9 cellular contexts compared by ENCODE assay signal in genomic region chr12:11555743-11556625, GRCh38.
DNase-seq lines count a peak whose midpoint lies in the region; ATAC-seq, FAIRE-seq and TF ChIP-seq lines count a peak whose summit lies in the region.
"Had no signal": no experiment of that assay in that cellular context is flagged by ENCODE, and none has a peak within 500 bp of the region (broad histone marks: within the 10 kb centered on the region; RNA-seq: fewer than 3 reads in every experiment).

No MANE protein-coding gene starts in this region.

- no peak for TF ChIP-seq POLR2A in uterus (IDR thresholded peaks at IDR 0.05)

- H3K4me3 ChIP-seq in WI38 (ENCODE audit: low read depth, low read length) (peak overlapping the region; percentile 11; the same call in 1 of the 2 replicates), kidney (ENCODE audit: low read length in 2 of 2) (peak overlapping the region; percentile 19 to 37), uterus (peak overlapping the region; percentile 7)

- no peak for ATAC-seq in HG02798 (IDR thresholded peaks at IDR 0.05; ENCODE audit: poor library complexity, unreplicated experiment)
- ATAC-seq in GM19463 (IDR thresholded peaks at IDR 0.05; ENCODE audit: unreplicated experiment), result no peak

- no peak for TF ChIP-seq CTCF in WI38 (IDR thresholded peaks at IDR 0.05; ENCODE audit: low read depth, low read length)
- TF ChIP-seq CTCF in kidney (IDR thresholded peaks at IDR 0.05; ENCODE audit: borderline replicate concordance, extremely low read depth, insufficient read depth), result no peak
- TF ChIP-seq CTCF in uterus (IDR thresholded peaks at IDR 0.05), result no peak

- no peak for FAIRE-seq in kidney (lab: Jason Lieb, UNC)

- H3K27me3 ChIP-seq in uterus, result no peaks in the 10 kb centered on the region

- intact Hi-C loops in kidney (cut with DNase I) (no loop called here), uterus (cut with DNase I; ENCODE audit: low total_unique reads) (no loop called here)

- H3K4me1 ChIP-seq in kidney (ENCODE audit: control insufficient read depth in 1 of 2, insufficient read depth in 1 of 2, low read depth in 1 of 2, low read length in 2 of 2), result peaks cover 0 to 2% of the 10 kb centered on the region in 2 donors
- H3K4me1 ChIP-seq in uterus, result no peaks in the 10 kb centered on the region

- H3K36me3 ChIP-seq in kidney (ENCODE audit: control insufficient read depth in 1 of 2, insufficient read depth in 2 of 2, low read length in 2 of 2), result no peaks in the 10 kb centered on the region
- no peaks in the 10 kb centered on the region for H3K36me3 ChIP-seq in uterus

- no peak overlapping the region for H3K9ac ChIP-seq in kidney (ENCODE audit: low read length in 2 of 2)

- DNase-seq in stimulated activated CD4-positive, alpha-beta T cell treated with anti-CD3 and anti-CD28 coated beads, Interleukin-15, amount 100 ng/mL, for 24 hours, result peak; percentile 37
- DNase-seq in stimulated activated CD4-positive, alpha-beta T cell treated with anti-CD3 and anti-CD28 coated beads, Interleukin-4, amount 100 ng/mL, for 4 hours, result no peak
- DNase-seq in kidney (no peak), uterus (no peak), DMS53 (lab: John Stamatoyannopoulos, UW) (no peak)
- DNase-seq: GF-D8 had no signal

- no peak overlapping the region for H3K27ac ChIP-seq in kidney (ENCODE audit: low read depth in 2 of 2, low read length in 2 of 2)
- H3K27ac ChIP-seq in uterus, result peak overlapping the region; percentile 8 to 15

- H3K9me3 ChIP-seq in kidney (ENCODE audit: control insufficient read depth in 1 of 2, low read length in 2 of 2) (no peaks in the 10 kb centered on the region), uterus (no peaks in the 10 kb centered on the region)

Comparison
In these comparisons a context has a peak if more than half of its experiments do, and no peak if none do; other contexts are left out.
1. H3K27ac ChIP-seq: peak in uterus (2 of 2); none in kidney (0 of 2).
2. Peak in every context shown above with its lines, with median percentiles within 50 percentile points of each other: H3K4me3 ChIP-seq.